1 cellular context compared by ENCODE assay signal in genomic region chr20:36050436-36051317, GRCh38.
TF ChIP-seq lines count a peak whose summit lies in the region.

No MANE protein-coding gene starts in this region.

TF ChIP-seq in HepG2, 621 proteins besides CTCF, POLR2A, EP300 and RAD21 (continued from another document and continues in another):
- TF ChIP-seq GMEB2 (CRISPR knock-in tag; IDR thresholded peaks at IDR 0.05; ENCODE audit: low read depth) (no peak; the same call in 1 of the 2 replicates), ARHGAP35 (CRISPR knock-in tag; IDR thresholded peaks at IDR 0.05; ENCODE audit: borderline replicate concordance) (peak; percentile 79), ZNF841 (CRISPR knock-in tag; IDR thresholded peaks at IDR 0.05; ENCODE audit: borderline replicate concordance) (peak; percentile 78; the same call in 1 of the 2 replicates), ATF3 (CRISPR knock-in tag; IDR thresholded peaks at IDR 0.05) (no peak; the same call in none of the 2 replicates), ZNF766 (CRISPR knock-in tag; IDR thresholded peaks at IDR 0.05; ENCODE audit: borderline replicate concordance) (peak; percentile 82), PCBP2 (optimal IDR thresholded peaks at IDR 0.05; ENCODE audit: low read depth, low read length, poor library complexity, severe bottlenecking) (no peak), NR2F6 (IDR thresholded peaks at IDR 0.05) (peak; percentile 54), NR2F6 (CRISPR knock-in tag; IDR thresholded peaks at IDR 0.05) (peak; percentile 83), HNRNPK (IDR thresholded peaks at IDR 0.05; ENCODE audit: low read depth, low read length, poor library complexity, severe bottlenecking) (peak; percentile 97), ZNF597 (CRISPR knock-in tag; IDR thresholded peaks at IDR 0.05) (no peak; the same call in 1 of the 2 replicates), NFKBIZ (CRISPR knock-in tag; IDR thresholded peaks at IDR 0.05) (peak; percentile 78; the same call in 1 of the 2 replicates), ARID3A (IDR thresholded peaks at IDR 0.05; ENCODE audit: low read depth, low read length) (peak; percentile 24; the same call in 1 of the 2 replicates), MXD1 (CRISPR knock-in tag; IDR thresholded peaks at IDR 0.05) (peak; percentile 65), NFYC (CRISPR knock-in tag; IDR thresholded peaks at IDR 0.05) (no peak), ERF (CRISPR knock-in tag; IDR thresholded peaks at IDR 0.05) (peak; percentile 94), ZNF552 (CRISPR knock-in tag; IDR thresholded peaks at IDR 0.05; ENCODE audit: borderline replicate concordance) (peak; percentile 97), ZNF124 (CRISPR knock-in tag; IDR thresholded peaks at IDR 0.05) (peak; percentile 55; the same call in 1 of the 2 replicates), SIX1 (CRISPR knock-in tag; IDR thresholded peaks at IDR 0.05; ENCODE audit: borderline replicate concordance) (0 out of 2 replicates have a peak, but pooled peaks have one; percentile 27), GRHL1 (CRISPR knock-in tag; conservative IDR thresholded peaks at IDR 0.05) (no peak), PRDM15 (CRISPR knock-in tag; IDR thresholded peaks at IDR 0.05) (no peak), BATF2 (CRISPR knock-in tag; IDR thresholded peaks at IDR 0.05) (peak; percentile 98), TAF1 (CRISPR knock-in tag; IDR thresholded peaks at IDR 0.05) (peak; percentile 99), PREB (CRISPR knock-in tag; IDR thresholded peaks at IDR 0.05) (0 out of 2 replicates have a peak, but pooled peaks have one; percentile 30), THRA (CRISPR knock-in tag; IDR thresholded peaks at IDR 0.05; ENCODE audit: borderline replicate concordance) (peak; percentile 74), SMAD1 (CRISPR knock-in tag; IDR thresholded peaks at IDR 0.05; ENCODE audit: borderline replicate concordance, low read depth) (0 out of 2 replicates have a peak, but pooled peaks have one; percentile 32), ZNF850 (CRISPR knock-in tag; conservative IDR thresholded peaks at IDR 0.05) (0 out of 2 replicates have a peak, but pooled peaks have one; percentile 71), SMARCE1 (IDR thresholded peaks at IDR 0.05; ENCODE audit: borderline replicate concordance) (no peak), ZNF770 (CRISPR knock-in tag; IDR thresholded peaks at IDR 0.05) (peak; percentile 69), RFXANK (CRISPR knock-in tag; IDR thresholded peaks at IDR 0.05) (no peak), FOXO4 (CRISPR knock-in tag; conservative IDR thresholded peaks at IDR 0.05) (0 out of 2 replicates have a peak, but pooled peaks have one; percentile 92), SMAD9 (CRISPR knock-in tag; IDR thresholded peaks at IDR 0.05) (peak; percentile 49; the same call in 1 of the 2 replicates), ZNF329 (CRISPR knock-in tag; IDR thresholded peaks at IDR 0.05; ENCODE audit: low read depth) (peak; percentile 85; the same call in 1 of the 2 replicates), ZNF451 (CRISPR knock-in tag; IDR thresholded peaks at IDR 0.05) (peak; percentile 77; the same call in 1 of the 2 replicates), TERF1 (CRISPR knock-in tag; IDR thresholded peaks at IDR 0.05) (no peak), ZFP62 (CRISPR knock-in tag; IDR thresholded peaks at IDR 0.05) (no peak), SNAPC2 (CRISPR knock-in tag; IDR thresholded peaks at IDR 0.05) (peak; percentile 97)
